1 cellular context compared by ENCODE assay signal in the genomic region with DNA sequence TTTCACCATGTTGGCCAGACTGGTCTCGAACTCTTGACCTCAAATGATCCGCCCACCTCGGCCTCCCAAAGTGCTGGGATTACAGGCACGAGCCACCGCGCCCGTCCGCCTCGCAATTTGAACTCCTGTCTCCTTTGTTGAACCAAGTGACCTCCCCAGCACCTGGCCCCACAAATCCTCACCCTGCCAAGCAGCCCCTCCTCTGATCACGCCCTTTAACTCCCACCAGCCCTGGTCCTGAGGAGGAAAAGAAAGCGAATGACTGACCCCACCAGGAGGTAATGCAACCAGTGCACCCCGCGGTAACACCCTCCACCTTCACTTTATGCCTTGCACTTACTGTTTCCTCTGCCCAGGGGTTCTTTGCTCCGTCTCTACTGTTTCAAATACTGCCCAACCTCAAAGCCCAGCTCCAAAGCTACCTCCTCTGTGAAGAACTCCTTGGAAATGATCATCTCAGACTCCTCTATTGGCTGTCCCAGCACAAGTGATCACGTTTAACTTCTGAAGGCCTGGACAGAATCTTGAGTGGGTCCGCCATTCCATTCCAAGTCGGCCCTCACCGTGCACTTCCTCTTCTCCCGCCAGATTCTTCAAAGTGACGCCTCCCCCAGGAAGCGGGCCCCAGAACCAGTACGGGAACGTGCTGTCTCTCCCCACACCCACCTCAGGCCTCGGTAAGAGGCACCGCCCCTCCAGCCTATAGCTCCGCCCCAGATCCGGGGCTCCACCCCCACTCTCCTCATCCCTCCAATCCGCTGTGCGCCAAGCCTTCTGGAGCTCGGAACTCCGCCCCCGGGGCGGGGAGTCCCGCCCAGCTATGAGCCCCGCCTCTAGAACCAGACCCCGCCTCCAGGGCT.
TF ChIP-seq lines count a peak whose summit lies in the region.

No MANE protein-coding gene starts in this region.

TF ChIP-seq in GM12878, 131 proteins besides CTCF, POLR2A, EP300 and RAD21:
- TF ChIP-seq POLR2AphosphoS2 (IDR thresholded peaks at IDR 0.05; ENCODE audit: low read depth, low read length) (no peak), SP1 (IDR thresholded peaks at IDR 0.05; ENCODE audit: low read depth, low read length) (peak; percentile 42), HDAC2 (IDR thresholded peaks at IDR 0.05) (no peak), FOXK2 (IDR thresholded peaks at IDR 0.05) (no peak), MEF2A (IDR thresholded peaks at IDR 0.05; ENCODE audit: insufficient read depth, low read depth, low read length) (no peak), BHLHE40 (IDR thresholded peaks at IDR 0.05; ENCODE audit: borderline replicate concordance in 1 of 2, low read depth in 2 of 2, low read length in 1 of 2) (peak in 1 of 2 experiments; percentile 41; a peak in 2 of 4 replicates), RFX5 (IDR thresholded peaks at IDR 0.05; ENCODE audit: low read depth, low read length) (no peak), RBBP5 (conservative IDR thresholded peaks at IDR 0.05) (no peak), ZNF24 (IDR thresholded peaks at IDR 0.05) (no peak), MTA2 (IDR thresholded peaks at IDR 0.05; ENCODE audit: low read depth) (no peak), CHD4 (IDR thresholded peaks at IDR 0.05) (no peak), RCOR1 (conservative IDR thresholded peaks at IDR 0.05; ENCODE audit: low read depth, low read length) (no peak), NFYA (IDR thresholded peaks at IDR 0.05; ENCODE audit: borderline replicate concordance, low read depth, low read length) (no peak), SPI1 (IDR thresholded peaks at IDR 0.05; ENCODE audit: borderline replicate concordance, insufficient read depth, low read depth, low read length) (0 out of 2 replicates have a peak, but pooled peaks have one; percentile 18)
TF ChIP-seq in GM12878: peak in this region for 3.
